Comparison of ENCODE assay signal across 25 cellular contexts in genomic region chr13:114229486-114229885, GRCh38. TPM values are rescaled to one million over a fixed set of nuclear protein-coding genes. Genes with fewer than 3 reads are reported as not detected.
A peak's percentile ranks its signal among the peaks of the same experiment; 100 is the strongest.
DNase-seq lines count a peak whose midpoint lies in the region; ATAC-seq and TF ChIP-seq lines count a peak whose summit lies in the region.
"Had no signal": no experiment of that assay in that cellular context is flagged by ENCODE, and none has a peak within 500 bp of the region (broad histone marks: within the 10 kb centered on the region; RNA-seq: fewer than 3 reads in every experiment).

No MANE protein-coding gene starts in this region.

- whole genome bisulfite sequencing in HUES64, result 41% methylated on average over 4 of the region's 4 CpGs
- 21% methylated on average over 4 of the region's 4 CpGs for WGBS in smooth muscle cell (ENCODE audit: low lambda C conversion rate)

- ATAC-seq in WTC11, result no peak
- ATAC-seq in stimulated activated memory B cell treated with anti-CD40 and anti-IgM and Interleukin-4, amounts not matched to agents 10 μg/mL and 1 μg/mL and 100 μg/mL, for 72 hours, result no peak
- ATAC-seq: HCT116, left colon had no signal

- TF ChIP-seq CTCF in WTC11 (IDR thresholded peaks at IDR 0.05) (no peak), fibroblast of villous mesenchyme (IDR thresholded peaks at IDR 0.05; ENCODE audit: insufficient read depth, low read depth, low read length) (no peak), smooth muscle cell (IDR thresholded peaks at IDR 0.05; ENCODE audit: borderline replicate concordance, insufficient read depth, poor library complexity, severe bottlenecking) (no peak), GM10266 (IDR thresholded peaks at IDR 0.05; ENCODE audit: control insufficient read depth, insufficient read depth, low read depth, missing control alignments) (no peak)

- H3K27ac ChIP-seq in HUES64 (ENCODE audit: low read depth, low read length), result peak overlapping the region; percentile 94
- H3K27ac ChIP-seq in smooth muscle cell (ENCODE audit: low read depth), result peak overlapping the region; percentile 32
- H3K27ac ChIP-seq: adrenal gland, esophagus muscularis mucosa, prostate gland, tibial artery had no signal

- H3K9ac ChIP-seq in HUES64 (ENCODE audit: low read depth, low read length) (peak overlapping the region; percentile 51), smooth muscle cell (ENCODE audit: low read depth) (no peak overlapping the region)

- H4K20me1 ChIP-seq in smooth muscle cell (ENCODE audit: low read depth), result no peaks in the 10 kb centered on the region

- peak overlapping the region; percentile 0; the same call in 1 of the 2 replicates for H3K4me3 ChIP-seq in HUES64 (ENCODE audit: low read length)
- H3K4me3 ChIP-seq in fibroblast of villous mesenchyme (ENCODE audit: low read depth, low read length), result no peak overlapping the region
- peak overlapping the region; percentile 15 for H3K4me3 ChIP-seq in smooth muscle cell
- H3K4me3 ChIP-seq: adrenal gland, esophagus muscularis mucosa, prostate gland, tibial artery had no signal

- H3K79me2 ChIP-seq in smooth muscle cell (ENCODE audit: low read depth), result no peaks in the 10 kb centered on the region

- H3K4me1 Mint-ChIP-seq in WTC11, result peaks cover 67% of the 10 kb centered on the region
- H3K4me1 Mint-ChIP-seq in stimulated activated memory B cell treated with anti-CD40 and anti-IgM and Interleukin-4, amounts not matched to agents 10 μg/mL and 1 μg/mL and 100 μg/mL, for 72 hours, result peaks cover 27% of the 10 kb centered on the region

- peak overlapping the region; percentile 75 for H3K4me2 ChIP-seq in smooth muscle cell

- H3K9me3 ChIP-seq in HUES64 (ENCODE audit: insufficient read depth, low read depth, low read length) (peaks cover 3% of the 10 kb centered on the region; the same call in 1 of the 2 replicates), smooth muscle cell (replicated peaks; ENCODE audit: low read depth) (no peaks in the 10 kb centered on the region)
- H3K9me3 ChIP-seq: adrenal gland, esophagus muscularis mucosa, prostate gland, tibial artery had no signal

- peak overlapping the region; percentile 2; the same call in 1 of the 2 replicates for H3K4me3 Mint-ChIP-seq in WTC11
- H3K4me3 Mint-ChIP-seq in stimulated activated memory B cell treated with anti-CD40 and anti-IgM and Interleukin-4, amounts not matched to agents 10 μg/mL and 1 μg/mL and 100 μg/mL, for 72 hours, result no peak overlapping the region
- H3K4me3 Mint-ChIP-seq: central memory CD8-positive, alpha-beta T cell; nephron progenitor cell; stimulated activated naive CD8-positive, alpha-beta T cell treated with anti-CD3 and anti-CD28 coated beads, Interleukin-15, Interleukin-2, amounts not matched to agents 100 ng/mL and 50 ng/mL, for 24 hours had no signal

- H3K36me3 ChIP-seq in HUES64 (ENCODE audit: insufficient read depth, low read length) (no peaks in the 10 kb centered on the region), smooth muscle cell (ENCODE audit: low read depth) (no peaks in the 10 kb centered on the region)
- H3K36me3 ChIP-seq: adrenal gland, esophagus muscularis mucosa, prostate gland, tibial artery had no signal

- H3K27me3 Mint-ChIP-seq in WTC11 (ENCODE audit: low read depth), result peaks cover 18% of the 10 kb centered on the region
- peaks cover 26% of the 10 kb centered on the region for H3K27me3 Mint-ChIP-seq in stimulated activated memory B cell treated with anti-CD40 and anti-IgM and Interleukin-4, amounts not matched to agents 10 μg/mL and 1 μg/mL and 100 μg/mL, for 72 hours

- POLR2A ChIA-PET in WTC11 (lab: Charles Lee), result interaction anchor here (1.4 kb wide), 1 partner anchor 52 kb away, joined by 4 read pairs; the partner anchor contains the start of gene UPF3A

- DNase-seq in WTC11 (ENCODE audit: low spot score) (no peak), fibroblast of villous mesenchyme (ENCODE audit: low read depth) (peak; percentile 16), smooth muscle cell (lab: John Stamatoyannopoulos, UW; ENCODE audit: unreplicated experiment) (no peak), GM10266 (ENCODE audit: extremely low spot score) (no peak), middle frontal gyrus (ENCODE audit: extremely low spot score, low spot score) (no peak)
- DNase-seq: activated CD4-positive, alpha-beta T cell treated with anti-CD3 and anti-CD28 coated beads for 48 hours; adrenal gland; DND-41; effector CD4-positive, alpha-beta T cell; left colon; NCI-H1417 treated with DMSO at 0.1 percent for 48 hours; NCI-H2171; nephron progenitor cell; Right ventricle myocardium superior; stimulated activated CD4-positive, alpha-beta T cell treated with anti-CD3 and anti-CD28 coated beads, Interleukin-2, amount 100 ng/mL, for 48 hours; T-helper 1 cell; tibial artery had no signal

- peak overlapping the region; percentile 65 for H2AFZ ChIP-seq in smooth muscle cell (ENCODE audit: low read depth)

- H3K4me1 ChIP-seq in HUES64 (ENCODE audit: insufficient read depth, low read length) (peaks cover 41% of the 10 kb centered on the region), smooth muscle cell (ENCODE audit: low read depth) (peaks cover 11% of the 10 kb centered on the region)

- CTCF ChIA-PET in WTC11 (lab: Charles Lee), result interaction anchor here (0.8 to 1.2 kb wide), 2 partner anchors 117 to 415 kb away, joined by 3 read pairs; no protein-coding TSS in a partner anchor

- peaks cover 7% of the 10 kb centered on the region for H3F3A ChIP-seq in smooth muscle cell (ENCODE audit: low read depth)

- H3K9me3 Mint-ChIP-seq in WTC11, result peaks cover 7% of the 10 kb centered on the region
- H3K9me3 Mint-ChIP-seq in stimulated activated memory B cell treated with anti-CD40 and anti-IgM and Interleukin-4, amounts not matched to agents 10 μg/mL and 1 μg/mL and 100 μg/mL, for 72 hours, result no peaks in the 10 kb centered on the region
- H3K9me3 Mint-ChIP-seq: central memory CD8-positive, alpha-beta T cell; stimulated activated naive CD8-positive, alpha-beta T cell treated with anti-CD3 and anti-CD28 coated beads, Interleukin-15, Interleukin-2, amounts not matched to agents 100 ng/mL and 50 ng/mL, for 24 hours had no signal

- peaks cover 3% of the 10 kb centered on the region for H3K36me3 Mint-ChIP-seq in WTC11
- no peaks in the 10 kb centered on the region for H3K36me3 Mint-ChIP-seq in stimulated activated memory B cell treated with anti-CD40 and anti-IgM and Interleukin-4, amounts not matched to agents 10 μg/mL and 1 μg/mL and 100 μg/mL, for 72 hours

- H3K27ac Mint-ChIP-seq in WTC11, result peak overlapping the region; percentile 79
- no peak overlapping the region for H3K27ac Mint-ChIP-seq in stimulated activated memory B cell treated with anti-CD40 and anti-IgM and Interleukin-4, amounts not matched to agents 10 μg/mL and 1 μg/mL and 100 μg/mL, for 72 hours
- H3K27ac Mint-ChIP-seq: nephron progenitor cell had no signal

- peaks cover 6% of the 10 kb centered on the region; the same call in 1 of the 2 replicates for H3K27me3 ChIP-seq in HUES64 (ENCODE audit: insufficient read depth, low read length)
- H3K27me3 ChIP-seq in smooth muscle cell (ENCODE audit: low read depth), result no peaks in the 10 kb centered on the region

TF ChIP-seq in WTC11, 78 proteins besides CTCF, POLR2A, EP300 and RAD21 (continues in another document):
- TF ChIP-seq TEAD1 (CRISPR knock-in tag; IDR thresholded peaks at IDR 0.05), result no peak
- TF ChIP-seq NFE2L1 (CRISPR knock-in tag; IDR thresholded peaks at IDR 0.05), result no peak
- no peak for TF ChIP-seq ZNF263 (CRISPR knock-in tag; IDR thresholded peaks at IDR 0.05; ENCODE audit: low read depth)
- TF ChIP-seq ERG (CRISPR knock-in tag; IDR thresholded peaks at IDR 0.05), result no peak
- no peak for TF ChIP-seq NR2C2 (CRISPR knock-in tag; IDR thresholded peaks at IDR 0.05)
- TF ChIP-seq JUN (CRISPR knock-in tag; IDR thresholded peaks at IDR 0.05), result no peak
- no peak for TF ChIP-seq ETV6 (CRISPR knock-in tag; IDR thresholded peaks at IDR 0.05)
- no peak for TF ChIP-seq NFYB (CRISPR knock-in tag; conservative IDR thresholded peaks at IDR 0.05; ENCODE audit: low read depth)
- no peak for TF ChIP-seq ZNF317 (CRISPR knock-in tag; IDR thresholded peaks at IDR 0.05; ENCODE audit: borderline replicate concordance, low read depth)
- no peak for TF ChIP-seq FOXP1 (CRISPR knock-in tag; IDR thresholded peaks at IDR 0.05; ENCODE audit: borderline replicate concordance)

RNA-seq across cellular contexts. Expression of gene CDC16, which starts 5.2 kb away (rescaled TPM):
- 68.9 TPM for polyA plus RNA-seq in HUES64 (2013, experiment 1 of 2)
- 64.1 TPM for polyA plus RNA-seq in HUES64 (2013, experiment 2 of 2)
- total RNA-seq in WTC11 (2021) (65.6 to 73.5 TPM (median 67.9 TPM) in 3 replicates), fibroblast of villous mesenchyme (58.0 and 62.6 TPM in 2 replicates), smooth muscle cell (43.8 and 60.7 TPM in 2 replicates)
- 31.5 and 51.0 TPM in 2 replicates for polyA plus RNA-seq in smooth muscle cell

RNA-seq across cellular contexts. Expression of gene CFAP97D2, which starts 50.4 kb away (rescaled TPM):
- polyA plus RNA-seq in HUES64 (2013, experiment 1 of 2), result not detected
- not detected for polyA plus RNA-seq in HUES64 (2013, experiment 2 of 2)
- total RNA-seq in WTC11 (2021) (not detected in 3 replicates), fibroblast of villous mesenchyme (not detected in 2 replicates), smooth muscle cell (not detected in 2 replicates)
- not detected in 2 replicates for polyA plus RNA-seq in smooth muscle cell
- total RNA-seq: adrenal gland, esophagus muscularis mucosa, left colon, Right ventricle myocardium superior, skeletal muscle tissue had no signal
- polyA plus RNA-seq: adrenal gland had no signal

RNA-seq across cellular contexts. Expression of gene UPF3A, which starts 51.9 kb away (rescaled TPM):
- 62.9 TPM for polyA plus RNA-seq in HUES64 (2013, experiment 1 of 2)
- polyA plus RNA-seq in HUES64 (2013, experiment 2 of 2), result 67.1 TPM
- total RNA-seq in WTC11 (2021), result 64.2 to 71.9 TPM (median 68.7 TPM) in 3 replicates
- 20.7 and 27.1 TPM in 2 replicates for total RNA-seq in fibroblast of villous mesenchyme
- total RNA-seq in smooth muscle cell, result 22.4 and 26.1 TPM in 2 replicates
- polyA plus RNA-seq in smooth muscle cell, result 34.1 and 46.6 TPM in 2 replicates
